ENCODE assay signal across 9 cellular contexts in the genomic region with DNA sequence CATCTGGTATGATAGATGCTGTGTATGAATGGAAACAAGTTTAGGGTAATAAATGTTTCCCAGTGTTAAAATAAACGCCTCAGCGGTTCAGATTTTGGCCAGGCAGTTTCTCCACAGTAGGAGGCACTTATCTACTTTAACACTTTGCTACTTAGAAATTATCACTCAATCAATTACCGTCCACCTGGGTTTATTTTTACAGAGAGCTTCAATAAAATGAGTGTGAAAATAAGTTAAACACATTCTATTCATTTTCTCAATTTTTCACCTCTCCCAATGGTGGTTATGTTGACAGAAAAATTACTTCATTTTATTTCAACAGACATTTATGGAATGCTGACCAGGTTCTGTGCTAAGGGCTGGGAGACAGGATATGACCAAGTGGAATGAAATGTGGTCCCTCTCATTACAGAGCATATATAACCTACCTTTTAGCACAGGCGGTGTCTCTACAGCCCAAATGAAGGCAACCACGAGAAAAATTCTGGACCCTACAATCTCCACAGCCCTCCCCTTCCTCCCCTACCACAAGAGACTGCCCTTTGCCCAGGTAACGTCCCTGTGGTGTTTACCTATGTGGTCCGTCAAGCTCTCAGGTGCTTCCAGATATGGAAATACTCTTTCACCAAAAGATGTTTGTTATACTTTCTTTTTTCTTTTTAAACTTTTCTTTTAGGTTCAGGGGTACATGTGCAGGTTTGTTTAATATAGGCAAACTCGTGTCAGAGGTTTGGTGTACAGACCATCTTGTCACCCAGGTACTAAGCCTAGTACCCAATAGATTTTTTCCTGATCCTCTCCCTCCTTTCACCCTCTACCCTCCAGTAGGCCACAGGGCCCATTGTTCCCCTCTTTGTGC.
DNase-seq lines count a peak whose midpoint lies in the region; TF ChIP-seq lines count a peak whose summit lies in the region.
"Had no signal": no experiment of that assay in that cellular context is flagged by ENCODE, and none has a peak within 500 bp of the region (broad histone marks: within the 10 kb centered on the region; RNA-seq: fewer than 3 reads in every experiment).

No MANE protein-coding gene starts in this region.

- H3K9me2 ChIP-seq in Karpas-422 (replicated peaks; ENCODE audit: insufficient read depth, low read length) = no peaks in the 10 kb centered on the region

- peaks cover 52% of the 10 kb centered on the region for H3K4me1 Mint-ChIP-seq in chondrocyte (ENCODE audit: low read depth)

- peaks cover 3% of the 10 kb centered on the region for H3K36me3 Mint-ChIP-seq in chondrocyte (ENCODE audit: low read depth)

- H3K9ac ChIP-seq in mesenchymal stem cell (ENCODE audit: low read length) = no peak overlapping the region
- H3K9ac ChIP-seq in Karpas-422 (ENCODE audit: low read length) = no peak overlapping the region

- H3K27me3 ChIP-seq in mesenchymal stem cell (ENCODE audit: control insufficient read depth in 1 of 2, insufficient read depth in 1 of 2, low read length in 2 of 2) (no peaks in the 10 kb centered on the region), adrenal gland (no peaks in the 10 kb centered on the region), Karpas-422 (ENCODE audit: low read length) (no peaks in the 10 kb centered on the region)
- H3K27me3 ChIP-seq: cardiac muscle cell had no signal

- no peak overlapping the region for H3K14ac ChIP-seq in mesenchymal stem cell (ENCODE audit: low read length in 2 of 2)

- H2BK5ac ChIP-seq in mesenchymal stem cell (ENCODE audit: low read depth, low read length, poor library complexity, severe bottlenecking) = peak overlapping the region; percentile 94

- no peaks in the 10 kb centered on the region for H3K9me3 Mint-ChIP-seq in chondrocyte (ENCODE audit: low read depth)

- peak overlapping the region; percentile 97 for H2AK5ac ChIP-seq in mesenchymal stem cell (ENCODE audit: low read length, severe bottlenecking)

- peak overlapping the region; percentile 46 for H2BK15ac ChIP-seq in mesenchymal stem cell (ENCODE audit: low read depth, poor library complexity, severe bottlenecking)

- H3K4ac ChIP-seq in mesenchymal stem cell (ENCODE audit: low read depth in 1 of 2, low read length in 2 of 2) = no peak overlapping the region

- H2BK12ac ChIP-seq in mesenchymal stem cell (ENCODE audit: low read length in 2 of 2) = peak overlapping the region in 1 of 2 experiments; percentile 83

- 34% methylated on average over 6 of the region's 8 CpGs for WGBS in mesenchymal stem cell
- WGBS in adrenal gland, 4 donors = 89 to 92% (median 90%) methylated on average over 8 of the region's 8 CpGs

- peaks cover 7% of the 10 kb centered on the region for H3K79me1 ChIP-seq in mesenchymal stem cell (replicated peaks; ENCODE audit: low read length, poor library complexity, severe bottlenecking)

- no peak overlapping the region for H2AFZ ChIP-seq in mesenchymal stem cell (ENCODE audit: low read depth, low read length)
- no peak overlapping the region for H2AFZ ChIP-seq in Karpas-422 (ENCODE audit: low read length)

- no peaks in the 10 kb centered on the region for H3K27me3 Mint-ChIP-seq in chondrocyte (ENCODE audit: low read depth)

- no peak overlapping the region for H3K23ac ChIP-seq in mesenchymal stem cell (ENCODE audit: low read length in 2 of 2)

- TF ChIP-seq POLR2A in adrenal gland (IDR thresholded peaks at IDR 0.05) = no peak

- H4K20me1 ChIP-seq in Karpas-422 (ENCODE audit: insufficient read depth, low read depth, low read length) = no peaks in the 10 kb centered on the region; the same call in 1 of the 2 replicates

- peak overlapping the region in 1 of 2 experiments; percentile 47 for H3K18ac ChIP-seq in mesenchymal stem cell (ENCODE audit: low read depth in 1 of 2, low read length in 2 of 2)

- peak; percentile 67 for DNase-seq in AG20443 (ENCODE audit: low spot score)
- peak; percentile 90 for DNase-seq in M059J (ENCODE audit: low read depth)
- no peak for DNase-seq in chondrocyte (ENCODE audit: low spot score)
- peak; percentile 57 for DNase-seq in mesenchymal stem cell
- no peak for DNase-seq in NAMALWA (ENCODE audit: low spot score)
- no peak for DNase-seq in adrenal gland
- no peak for DNase-seq in Karpas-422
- DNase-seq in NCI-H1417 treated with DMSO at 0.1 percent for 48 hours (lab: John Stamatoyannopoulos, UW) = no peak

- no peak overlapping the region for H3K4me3 ChIP-seq in mesenchymal stem cell (ENCODE audit: insufficient read depth in 1 of 2, low read depth in 1 of 2, low read length in 2 of 2)
- H3K4me3 ChIP-seq in adrenal gland = no peak overlapping the region
- no peak overlapping the region for H3K4me3 ChIP-seq in Karpas-422 (ENCODE audit: low read length)
- H3K4me3 ChIP-seq: cardiac muscle cell had no signal

- H3K79me2 ChIP-seq in Karpas-422 (ENCODE audit: low read length) = no peaks in the 10 kb centered on the region

- H3K36me3 ChIP-seq in mesenchymal stem cell (ENCODE audit: control insufficient read depth in 1 of 2, insufficient read depth in 2 of 2, low read depth in 1 of 2, low read length in 2 of 2) (no peaks in the 10 kb centered on the region), adrenal gland (replicated peaks in 1 of 2) (no peaks in the 10 kb centered on the region), Karpas-422 (ENCODE audit: insufficient read depth, low read length) (no peaks in the 10 kb centered on the region)
- H3K36me3 ChIP-seq: cardiac muscle cell had no signal

- H3K27ac Mint-ChIP-seq in chondrocyte (ENCODE audit: unreplicated experiment) = peak overlapping the region; percentile 92

- peak overlapping the region; percentile 19 for H3K4me3 Mint-ChIP-seq in chondrocyte (ENCODE audit: unreplicated experiment)

- H3K9me3 ChIP-seq in mesenchymal stem cell (ENCODE audit: control insufficient read depth, low read length) (no peaks in the 10 kb centered on the region), adrenal gland (replicated peaks in 1 of 3) (no peaks in the 10 kb centered on the region), Karpas-422 (ENCODE audit: low read length) (no peaks in the 10 kb centered on the region)

- H4K91ac ChIP-seq in mesenchymal stem cell (ENCODE audit: low read length) = no peak overlapping the region

- peak overlapping the region; percentile 14 for H3K4me2 ChIP-seq in mesenchymal stem cell (ENCODE audit: low read length, poor library complexity, severe bottlenecking)
- H3K4me2 ChIP-seq in Karpas-422 (ENCODE audit: low read depth, low read length, poor library complexity, severe bottlenecking) = no peak overlapping the region

- TF ChIP-seq CTCF in chondrocyte (IDR thresholded peaks at IDR 0.05) (peak; percentile 33), adrenal gland (IDR thresholded peaks at IDR 0.05) (no peak)

- no peak overlapping the region for H2BK120ac ChIP-seq in mesenchymal stem cell (ENCODE audit: low read depth, low read length)

- H3K27ac ChIP-seq in mesenchymal stem cell (ENCODE audit: low read length, poor library complexity, severe bottlenecking) (peak overlapping the region; percentile 91), adrenal gland (no peak overlapping the region), Karpas-422 (ENCODE audit: low read length) (no peak overlapping the region)
- H3K27ac ChIP-seq: cardiac muscle cell had no signal

- intact Hi-C loops in adrenal gland (cut with DNase I) = no loop called here

- H3K4me1 ChIP-seq in mesenchymal stem cell (ENCODE audit: control insufficient read depth, insufficient read depth, low read depth, low read length) = peaks cover 18% of the 10 kb centered on the region
- peaks cover 9 to 12% of the 10 kb centered on the region in 2 donors for H3K4me1 ChIP-seq in adrenal gland (replicated peaks in 1 of 2)
- H3K4me1 ChIP-seq in Karpas-422 (ENCODE audit: low read length) = peaks cover 9% of the 10 kb centered on the region; the same call in 1 of the 2 replicates

- no peak overlapping the region for H4K8ac ChIP-seq in mesenchymal stem cell (ENCODE audit: low read length)

Comparison
In these comparisons a context has a peak if more than half of its experiments do, and no peak if none do; other contexts are left out.
1. DNase-seq: peak in AG20443 (single experiment), M059J (single experiment) and mesenchymal stem cell (single experiment); none in chondrocyte (single experiment), NAMALWA (single experiment), adrenal gland (0 of 7), Karpas-422 (single experiment) and NCI-H1417 treated with DMSO at 0.1 percent for 48 hours (single experiment).